In the genomic region with DNA sequence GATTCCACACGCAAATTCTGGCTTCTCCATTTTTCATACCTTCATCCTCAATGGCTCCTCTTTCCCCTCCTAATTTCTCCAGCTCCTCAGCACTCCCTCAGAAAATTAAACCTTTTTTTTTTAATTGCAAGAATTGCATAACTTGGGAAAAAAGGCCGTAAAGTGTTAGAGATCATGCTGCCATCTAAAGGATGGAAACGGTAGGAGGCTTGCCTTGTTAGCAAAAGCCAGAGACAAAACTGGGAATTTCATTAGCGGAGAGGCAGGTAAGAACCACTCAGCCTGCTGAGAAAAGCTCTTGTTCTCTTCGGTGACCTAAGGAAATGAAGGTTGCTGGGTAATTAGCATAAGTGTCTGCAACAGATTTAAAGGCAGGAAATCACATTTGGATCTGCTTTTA, we compare ENCODE assay signal across 8 cellular contexts.
DNase-seq lines count a peak whose midpoint lies in the region; ATAC-seq lines count a peak whose summit lies in the region.

No MANE protein-coding gene starts in this region.

- no peaks in the 10 kb centered on the region for H3K27me3 ChIP-seq in neuron (ENCODE audit: insufficient read depth, low read length)

- peaks cover 2% of the 10 kb centered on the region for H3K9me3 ChIP-seq in neuron (ENCODE audit: low read length)

- H3K36me3 Mint-ChIP-seq in stimulated activated memory B cell treated with anti-CD40 and anti-IgM and Interleukin-4, amounts not matched to agents 10 μg/mL and 1 μg/mL and 100 μg/mL, for 72 hours = no peaks in the 10 kb centered on the region
- peaks cover 4% of the 10 kb centered on the region for H3K36me3 Mint-ChIP-seq in T-cell

- no peak overlapping the region for H3K27ac Mint-ChIP-seq in stimulated activated memory B cell treated with anti-CD40 and anti-IgM and Interleukin-4, amounts not matched to agents 10 μg/mL and 1 μg/mL and 100 μg/mL, for 72 hours
- H3K27ac Mint-ChIP-seq in T-cell = no peak overlapping the region

- H3K4me3 ChIP-seq in neuron (ENCODE audit: low read length) = no peak overlapping the region

- CTCF ChIA-PET in T-cell (lab: Charles Lee) = no interaction called here

- peak overlapping the region; percentile 67 for H2AFZ ChIP-seq in neuron (ENCODE audit: low read depth, low read length)

- H3K4me1 ChIP-seq in neuron (ENCODE audit: insufficient read depth, low read length) = peaks cover 5% of the 10 kb centered on the region

- H3K4me1 Mint-ChIP-seq in stimulated activated memory B cell treated with anti-CD40 and anti-IgM and Interleukin-4, amounts not matched to agents 10 μg/mL and 1 μg/mL and 100 μg/mL, for 72 hours = peaks cover 6% of the 10 kb centered on the region
- H3K4me1 Mint-ChIP-seq in T-cell = peaks cover 3 to 5% (median 4%) of the 10 kb centered on the region in 3 donors

- peaks cover 3% of the 10 kb centered on the region for H3K9me3 Mint-ChIP-seq in stimulated activated memory B cell treated with anti-CD40 and anti-IgM and Interleukin-4, amounts not matched to agents 10 μg/mL and 1 μg/mL and 100 μg/mL, for 72 hours
- H3K9me3 Mint-ChIP-seq in T-cell = peaks cover 2 to 5% (median 4%) of the 10 kb centered on the region in 3 donors

- no peaks in the 10 kb centered on the region for H3K27me3 Mint-ChIP-seq in stimulated activated memory B cell treated with anti-CD40 and anti-IgM and Interleukin-4, amounts not matched to agents 10 μg/mL and 1 μg/mL and 100 μg/mL, for 72 hours
- H3K27me3 Mint-ChIP-seq in T-cell = no peaks in the 10 kb centered on the region

- DNase-seq in EL (peak; percentile 36), NCI-H2196 (lab: John Stamatoyannopoulos, UW; ENCODE audit: unreplicated experiment) (peak; percentile 76), epidermal melanocyte (ENCODE audit: insufficient read length, low spot score) (peak; percentile 32), T-cell (no peak)

- ATAC-seq in GM18858 (IDR thresholded peaks at IDR 0.05; ENCODE audit: unreplicated experiment) = no peak
- ATAC-seq in stimulated activated memory B cell treated with anti-CD40 and anti-IgM and Interleukin-4, amounts not matched to agents 10 μg/mL and 1 μg/mL and 100 μg/mL, for 72 hours = no peak
- ATAC-seq in GM18861 (IDR thresholded peaks at IDR 0.05; ENCODE audit: unreplicated experiment) = no peak
- no peak for ATAC-seq in T-cell (replicated peaks in 1 of 4)

- POLR2A ChIA-PET in T-cell (lab: Charles Lee) = no interaction called here

- H3K36me3 ChIP-seq in neuron (ENCODE audit: insufficient read depth, low read length) = no peaks in the 10 kb centered on the region

- no peak overlapping the region for H3K4me3 Mint-ChIP-seq in stimulated activated memory B cell treated with anti-CD40 and anti-IgM and Interleukin-4, amounts not matched to agents 10 μg/mL and 1 μg/mL and 100 μg/mL, for 72 hours
- no peak overlapping the region for H3K4me3 Mint-ChIP-seq in T-cell

Comparison
In these comparisons a context has a peak if more than half of its experiments do, and no peak if none do; other contexts are left out.
1. DNase-seq: peak in EL (single experiment), NCI-H2196 (single experiment) and epidermal melanocyte (single experiment); none in T-cell (0 of 34).